In the genomic region with DNA sequence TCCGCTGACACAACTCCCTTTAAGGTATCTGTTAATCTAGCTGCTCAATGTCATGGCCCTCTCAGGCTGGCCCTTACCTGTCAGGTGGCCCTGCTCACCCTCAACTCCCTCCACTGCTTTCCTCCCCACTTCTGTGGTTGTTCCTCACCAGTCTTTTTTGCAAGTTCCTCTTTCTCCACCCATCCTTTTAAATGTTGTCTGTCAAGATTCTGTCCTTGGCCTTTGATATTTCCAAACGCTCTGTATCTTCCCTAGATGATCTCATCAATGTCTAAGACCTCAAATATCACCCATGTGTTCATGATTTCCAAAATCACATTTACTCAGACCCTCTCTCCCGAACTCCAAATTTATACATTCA, we compare ENCODE assay signal across 10 cellular contexts. TPM values are rescaled to one million over a fixed set of nuclear protein-coding genes. Genes with fewer than 3 reads are reported as not detected.
A peak's percentile ranks its signal among the peaks of the same experiment; 100 is the strongest.
DNase-seq lines count a peak whose midpoint lies in the region; ATAC-seq, FAIRE-seq and TF ChIP-seq lines count a peak whose summit lies in the region.
"Had no signal": no experiment of that assay in that cellular context is flagged by ENCODE, and none has a peak within 500 bp of the region (broad histone marks: within the 10 kb centered on the region; RNA-seq: fewer than 3 reads in every experiment).

No MANE protein-coding gene starts in this region.

- H3K9me2 ChIP-seq in PC-9 (ENCODE audit: insufficient read depth), result no peaks in the 10 kb centered on the region

- H3K36me3 Mint-ChIP-seq in activated T-cell treated with anti-CD3 and anti-CD28 coated beads, Interleukin-2, amount 50 U/mL, for 24 hours (ENCODE audit: low read depth), result peaks cover 51% of the 10 kb centered on the region
- peaks cover 25% of the 10 kb centered on the region for H3K36me3 Mint-ChIP-seq in central memory CD8-positive, alpha-beta T cell (ENCODE audit: insufficient read depth)

- FAIRE-seq in H54 (lab: Jason Lieb, UNC), result no peak

- no peaks in the 10 kb centered on the region for H3K27me3 ChIP-seq in PC-9 (ENCODE audit: insufficient read depth, low read depth)
- H3K27me3 ChIP-seq in suprapubic skin, result no peaks in the 10 kb centered on the region
- H3K27me3 ChIP-seq: tibial nerve had no signal

- no peak for ATAC-seq in central memory CD8-positive, alpha-beta T cell (replicated peaks; ENCODE audit: extremely low read depth, poor library complexity, severe bottlenecking)
- ATAC-seq in sciatic nerve, result no peak

- CTCF ChIA-PET in PC-9 (lab: Charles Lee), result interaction anchor here (1.4 kb wide), 1 partner anchor 10 kb away, joined by 3 read pairs; no protein-coding TSS in a partner anchor

- no TSS peak for BruUV-seq in PC-9 (replicated peaks; lab: Mats Ljungman, UMichigan)

- no peak overlapping the region for H3K4me3 ChIP-seq in PC-9
- no peak overlapping the region for H3K4me3 ChIP-seq in suprapubic skin
- H3K4me3 ChIP-seq: tibial nerve had no signal

- peak overlapping the region; percentile 38 for H3K27ac Mint-ChIP-seq in activated T-cell treated with anti-CD3 and anti-CD28 coated beads, Interleukin-2, amount 50 U/mL, for 24 hours
- peak overlapping the region; percentile 2 for H3K27ac Mint-ChIP-seq in central memory CD8-positive, alpha-beta T cell (ENCODE audit: low read depth)

- no peak overlapping the region for H2AFZ ChIP-seq in PC-9

- TF ChIP-seq POLR2A in suprapubic skin (IDR thresholded peaks at IDR 0.05) (no peak), H54 (IDR thresholded peaks at IDR 0.05; ENCODE audit: low read depth, low read length) (no peak)

- peaks cover 69% of the 10 kb centered on the region for H3K4me1 Mint-ChIP-seq in activated T-cell treated with anti-CD3 and anti-CD28 coated beads, Interleukin-2, amount 50 U/mL, for 24 hours (ENCODE audit: low read depth)
- peaks cover 68% of the 10 kb centered on the region for H3K4me1 Mint-ChIP-seq in central memory CD8-positive, alpha-beta T cell

- TF ChIP-seq CTCF in PC-9 (conservative IDR thresholded peaks at IDR 0.05) (no peak), suprapubic skin (IDR thresholded peaks at IDR 0.05) (no peak)

- intact Hi-C loops in PC-9 (cut with micrococcal nuclease; ENCODE audit: unreplicated experiment) (loop anchor here (5.0 kb wide), 1 partner anchor 67 kb away; a partner anchor contains a TSS), sciatic nerve (cut with DNase I) (no loop called here)

- H3K4me3 Mint-ChIP-seq in activated T-cell treated with anti-CD3 and anti-CD28 coated beads, Interleukin-2, amount 50 U/mL, for 24 hours, result peak overlapping the region; percentile 30
- peak overlapping the region; percentile 87 for H3K4me3 Mint-ChIP-seq in central memory CD8-positive, alpha-beta T cell

- peaks cover 93% of the 10 kb centered on the region for H3K79me2 ChIP-seq in PC-9 (ENCODE audit: low read depth)

- H3K9me3 ChIP-seq in PC-9 (ENCODE audit: insufficient read depth, low read depth) (0 out of 2 replicates have a peak, but pooled peaks cover 1% of the 10 kb centered on the region), suprapubic skin (no peaks in the 10 kb centered on the region)
- H3K9me3 ChIP-seq: tibial nerve had no signal

- peaks cover 42% of the 10 kb centered on the region for H4K20me1 ChIP-seq in PC-9 (ENCODE audit: insufficient read depth)

- H3K27me3 Mint-ChIP-seq in activated T-cell treated with anti-CD3 and anti-CD28 coated beads, Interleukin-2, amount 50 U/mL, for 24 hours, result no peaks in the 10 kb centered on the region
- H3K27me3 Mint-ChIP-seq in central memory CD8-positive, alpha-beta T cell, result no peaks in the 10 kb centered on the region

- H3F3A ChIP-seq in PC-9 (ENCODE audit: insufficient read depth, low read depth), result 0 out of 2 replicates have a peak, but pooled peaks cover 6% of the 10 kb centered on the region

- H3K36me3 ChIP-seq in PC-9 (ENCODE audit: low read depth) (peaks cover 7% of the 10 kb centered on the region; the same call in 1 of the 2 replicates), suprapubic skin (no peaks in the 10 kb centered on the region)
- H3K36me3 ChIP-seq: tibial nerve had no signal

- H3K27ac ChIP-seq in PC-9 (no peak overlapping the region), suprapubic skin (peak overlapping the region; percentile 48)

- H3K4me1 ChIP-seq in PC-9 (replicated peaks; ENCODE audit: insufficient read depth), result peaks cover 26% of the 10 kb centered on the region
- peaks cover 41% of the 10 kb centered on the region for H3K4me1 ChIP-seq in suprapubic skin

- no peak for DNase-seq in activated T-cell treated with anti-CD3 and anti-CD28 coated beads, Interleukin-2, amount 50 U/mL, for 24 hours
- DNase-seq in activated T-cell treated with anti-CD3 and anti-CD28 coated beads, Interleukin-2, amount 50 U/mL, for 1 hour, result no peak
- no peak for DNase-seq in PC-9
- no peak for DNase-seq in central memory CD8-positive, alpha-beta T cell (ENCODE audit: low spot score in 2 of 2)
- no peak for DNase-seq in suprapubic skin (ENCODE audit: low spot score in 2 of 2)
- DNase-seq in H54 (ENCODE audit: insufficient read length, low spot score), result no peak
- DNase-seq in sciatic nerve (ENCODE audit: low spot score), result no peak
- no peak for DNase-seq in GOT3 (lab: John Stamatoyannopoulos, UW)
- DNase-seq: NCI-H2227 treated with DMSO at 0.1 percent for 48 hours had no signal

- H3K9me3 Mint-ChIP-seq in activated T-cell treated with anti-CD3 and anti-CD28 coated beads, Interleukin-2, amount 50 U/mL, for 24 hours, result no peaks in the 10 kb centered on the region
- H3K9me3 Mint-ChIP-seq in central memory CD8-positive, alpha-beta T cell, result no peaks in the 10 kb centered on the region

- POLR2A ChIA-PET in PC-9 (lab: Charles Lee; ENCODE audit: unreplicated experiment), result no interaction called here

- WGBS in suprapubic skin, result 73% methylated on average over 3 of the region's 3 CpGs

- no peak for TF ChIP-seq EP300 in suprapubic skin (IDR thresholded peaks at IDR 0.05)

- peak overlapping the region; percentile 90; the same call in 1 of the 2 replicates for H3K4me2 ChIP-seq in PC-9

RNA-seq across cellular contexts. Expression of a gene that starts 3.5 kb away (rescaled TPM):
- 77.2 and 78.1 TPM in 2 replicates for total RNA-seq in PC-9 (2021)
- total RNA-seq in suprapubic skin, result 10 to 100 TPM; 36.9 to 49.2 (median 38.7) TPM
- 44.0 TPM for total RNA-seq in sciatic nerve
